ENCODE assay signal across 1 cellular context in genomic region chr5:82494942-82495341, GRCh38.
TF ChIP-seq lines count a peak whose summit lies in the region.

No MANE protein-coding gene starts in this region.

TF ChIP-seq in HCT116, 20 proteins besides CTCF, POLR2A, EP300 and RAD21 (continued from another document):
- no peak for TF ChIP-seq YY1 (IDR thresholded peaks at IDR 0.05; ENCODE audit: extremely low read depth, insufficient replicate concordance, low read depth, low read length)
- TF ChIP-seq, protein P1, sequence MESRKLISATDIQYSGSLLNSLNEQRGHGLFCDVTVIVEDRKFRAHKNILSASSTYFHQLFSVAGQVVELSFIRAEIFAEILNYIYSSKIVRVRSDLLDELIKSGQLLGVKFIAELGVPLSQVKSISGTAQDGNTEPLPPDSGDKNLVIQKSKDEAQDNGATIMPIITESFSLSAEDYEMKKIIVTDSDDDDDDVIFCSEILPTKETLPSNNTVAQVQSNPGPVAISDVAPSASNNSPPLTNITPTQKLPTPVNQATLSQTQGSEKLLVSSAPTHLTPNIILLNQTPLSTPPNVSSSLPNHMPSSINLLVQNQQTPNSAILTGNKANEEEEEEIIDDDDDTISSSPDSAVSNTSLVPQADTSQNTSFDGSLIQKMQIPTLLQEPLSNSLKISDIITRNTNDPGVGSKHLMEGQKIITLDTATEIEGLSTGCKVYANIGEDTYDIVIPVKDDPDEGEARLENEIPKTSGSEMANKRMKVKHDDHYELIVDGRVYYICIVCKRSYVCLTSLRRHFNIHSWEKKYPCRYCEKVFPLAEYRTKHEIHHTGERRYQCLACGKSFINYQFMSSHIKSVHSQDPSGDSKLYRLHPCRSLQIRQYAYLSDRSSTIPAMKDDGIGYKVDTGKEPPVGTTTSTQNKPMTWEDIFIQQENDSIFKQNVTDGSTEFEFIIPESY (IDR thresholded peaks at IDR 0.05; ENCODE audit: extremely low read depth, insufficient replicate concordance, low read length), result no peak
